Comparison of ENCODE assay signal across 12 cellular contexts in the genomic region with DNA sequence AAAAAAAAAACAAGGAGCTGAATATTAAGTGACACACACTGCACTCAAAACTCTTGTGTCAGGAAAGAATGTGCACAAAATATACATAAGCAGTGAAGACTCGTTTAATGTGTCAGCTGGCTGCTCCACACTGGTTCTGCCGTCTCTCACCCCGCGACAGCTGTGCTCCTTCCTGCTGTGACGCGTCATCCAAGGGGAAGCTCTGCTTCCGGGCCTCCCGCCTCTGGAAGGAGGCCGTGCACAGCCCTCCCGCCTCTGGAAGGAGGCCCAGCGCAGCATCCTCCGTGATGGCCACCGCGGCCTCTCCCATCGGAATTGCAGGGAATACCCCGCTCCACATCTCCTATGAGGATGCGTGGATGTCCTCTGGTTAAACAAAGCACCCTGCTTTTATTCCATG.
DNase-seq lines count a peak whose midpoint lies in the region; ATAC-seq and TF ChIP-seq lines count a peak whose summit lies in the region.
"Had no signal": no experiment of that assay in that cellular context is flagged by ENCODE, and none has a peak within 500 bp of the region (broad histone marks: within the 10 kb centered on the region; RNA-seq: fewer than 3 reads in every experiment).

No MANE protein-coding gene starts in this region.

- POLR2A ChIA-PET in AG04450 (lab: Yijun Ruan, JAX) = interaction anchor here (0.6 to 1.4 kb wide), 9 partner anchors 17 to 151 kb away, joined by 3 to 8 read pairs (median 3); a partner anchor contains a TSS
- POLR2A ChIA-PET in activated CD4-positive, alpha-beta T cell treated with anti-CD3 and anti-CD28 coated beads for 36 hours (lab: Charles Lee) = interaction anchor here (0.5 kb wide), 1 partner anchor 8 kb away, joined by 3 read pairs; no protein-coding TSS in a partner anchor

- no peak for ATAC-seq in HG03521 (IDR thresholded peaks at IDR 0.05; ENCODE audit: unreplicated experiment)
- ATAC-seq in activated CD4-positive, alpha-beta T cell treated with anti-CD3 and anti-CD28 coated beads for 36 hours = no peak
- ATAC-seq: Panc1 had no signal

- TF ChIP-seq CTCF in AG04450 (IDR thresholded peaks at IDR 0.05; ENCODE audit: low read depth, low read length) (no peak), fibroblast of pulmonary artery (IDR thresholded peaks at IDR 0.05; ENCODE audit: low read length, missing control alignments) (no peak), nephron (IDR thresholded peaks at IDR 0.05; ENCODE audit: unreplicated experiment in 3 of 3) (no peak)

- H3K27me3 ChIP-seq in AG04450 (ENCODE audit: control insufficient read depth, insufficient read depth, low read length) = no peaks in the 10 kb centered on the region

- H3K27ac ChIP-seq in AG04450 (ENCODE audit: low read depth, low read length) = peak overlapping the region; percentile 75

- peak overlapping the region; percentile 22 to 37 (median 28) for H3K4me3 Mint-ChIP-seq in nephron
- no peak overlapping the region for H3K4me3 Mint-ChIP-seq in activated CD4-positive, alpha-beta T cell treated with anti-CD3 and anti-CD28 coated beads for 36 hours

- CTCF ChIA-PET in AG04450 (lab: Charles Lee) = no interaction called here
- CTCF ChIA-PET in activated CD4-positive, alpha-beta T cell treated with anti-CD3 and anti-CD28 coated beads for 36 hours (lab: Charles Lee) = interaction anchor here (0.6 to 0.7 kb wide), 2 partner anchors 32 to 51 kb away, joined by 3 to 4 read pairs; no protein-coding TSS in a partner anchor

- H3K27ac Mint-ChIP-seq in nephron = peak overlapping the region; percentile 24 to 85 (median 76)
- H3K27ac Mint-ChIP-seq in activated CD4-positive, alpha-beta T cell treated with anti-CD3 and anti-CD28 coated beads for 36 hours = no peak overlapping the region
- H3K27ac Mint-ChIP-seq: IgD-negative memory B cell had no signal

- H3K27me3 Mint-ChIP-seq in nephron (ENCODE audit: low read depth) = no peaks in the 10 kb centered on the region
- H3K27me3 Mint-ChIP-seq in activated CD4-positive, alpha-beta T cell treated with anti-CD3 and anti-CD28 coated beads for 36 hours = no peaks in the 10 kb centered on the region

- DNase-seq in AG04450 (ENCODE audit: low read depth, low spot score) (peak; percentile 76), NCI-H345 treated with DMSO at 0.1 percent for 48 hours (lab: John Stamatoyannopoulos, UW; ENCODE audit: unreplicated experiment) (peak; percentile 20), fibroblast of pulmonary artery (ENCODE audit: low read depth) (peak; percentile 84), NCI-H1092 (lab: John Stamatoyannopoulos, UW) (no peak)
- no peak for DNase-seq in effector CD4-positive, alpha-beta T cell
- no peak for DNase-seq in activated CD4-positive, alpha-beta T cell treated with anti-CD3 and anti-CD28 coated beads for 36 hours
- DNase-seq: activated CD4-positive, alpha-beta T cell treated with anti-CD3 and anti-CD28 coated beads, Interleukin-2, amount 50 U/mL, for 4 hours; stimulated activated CD4-positive, alpha-beta T cell treated with anti-CD3 and anti-CD28 coated beads, Interleukin-1b, Interleukin-23, amount 100 ng/mL, for 48 hours had no signal

- H3K9me3 ChIP-seq in AG04450 (ENCODE audit: control insufficient read depth, insufficient read depth, low read length) = peaks cover 4% of the 10 kb centered on the region; the same call in 1 of the 2 replicates

- H3K4me1 Mint-ChIP-seq in nephron = peaks cover 78% of the 10 kb centered on the region
- H3K4me1 Mint-ChIP-seq in activated CD4-positive, alpha-beta T cell treated with anti-CD3 and anti-CD28 coated beads for 36 hours = peaks cover 60% of the 10 kb centered on the region

- no peak overlapping the region for H3K4me3 ChIP-seq in AG04450 (ENCODE audit: low read depth, low read length)
- peak overlapping the region; percentile 19 for H3K4me3 ChIP-seq in fibroblast of pulmonary artery (replicated peaks; ENCODE audit: low read depth, low read length)

- no peaks in the 10 kb centered on the region for H3K36me3 Mint-ChIP-seq in nephron (ENCODE audit: low read depth)
- H3K36me3 Mint-ChIP-seq in activated CD4-positive, alpha-beta T cell treated with anti-CD3 and anti-CD28 coated beads for 36 hours (ENCODE audit: low read depth) = peaks cover 2% of the 10 kb centered on the region
- H3K36me3 Mint-ChIP-seq: IgD-negative memory B cell had no signal

- H3K9me3 Mint-ChIP-seq in nephron = no peaks in the 10 kb centered on the region
- H3K9me3 Mint-ChIP-seq in activated CD4-positive, alpha-beta T cell treated with anti-CD3 and anti-CD28 coated beads for 36 hours (ENCODE audit: low read depth) = no peaks in the 10 kb centered on the region
- H3K9me3 Mint-ChIP-seq: IgD-negative memory B cell had no signal

- intact Hi-C loops in activated CD4-positive, alpha-beta T cell treated with anti-CD3 and anti-CD28 coated beads for 36 hours (cut with DNase I, micrococcal nuclease) = no loop called here

Comparison
In these comparisons a context has a peak if more than half of its experiments do, and no peak if none do; other contexts are left out.
1. DNase-seq: peak in AG04450 (single experiment), NCI-H345 treated with DMSO at 0.1 percent for 48 hours (single experiment) and fibroblast of pulmonary artery (single experiment); none in effector CD4-positive, alpha-beta T cell (single experiment), NCI-H1092 (single experiment) and activated CD4-positive, alpha-beta T cell treated with anti-CD3 and anti-CD28 coated beads for 36 hours (single experiment).